1 cellular context compared by ENCODE assay signal in the genomic region with DNA sequence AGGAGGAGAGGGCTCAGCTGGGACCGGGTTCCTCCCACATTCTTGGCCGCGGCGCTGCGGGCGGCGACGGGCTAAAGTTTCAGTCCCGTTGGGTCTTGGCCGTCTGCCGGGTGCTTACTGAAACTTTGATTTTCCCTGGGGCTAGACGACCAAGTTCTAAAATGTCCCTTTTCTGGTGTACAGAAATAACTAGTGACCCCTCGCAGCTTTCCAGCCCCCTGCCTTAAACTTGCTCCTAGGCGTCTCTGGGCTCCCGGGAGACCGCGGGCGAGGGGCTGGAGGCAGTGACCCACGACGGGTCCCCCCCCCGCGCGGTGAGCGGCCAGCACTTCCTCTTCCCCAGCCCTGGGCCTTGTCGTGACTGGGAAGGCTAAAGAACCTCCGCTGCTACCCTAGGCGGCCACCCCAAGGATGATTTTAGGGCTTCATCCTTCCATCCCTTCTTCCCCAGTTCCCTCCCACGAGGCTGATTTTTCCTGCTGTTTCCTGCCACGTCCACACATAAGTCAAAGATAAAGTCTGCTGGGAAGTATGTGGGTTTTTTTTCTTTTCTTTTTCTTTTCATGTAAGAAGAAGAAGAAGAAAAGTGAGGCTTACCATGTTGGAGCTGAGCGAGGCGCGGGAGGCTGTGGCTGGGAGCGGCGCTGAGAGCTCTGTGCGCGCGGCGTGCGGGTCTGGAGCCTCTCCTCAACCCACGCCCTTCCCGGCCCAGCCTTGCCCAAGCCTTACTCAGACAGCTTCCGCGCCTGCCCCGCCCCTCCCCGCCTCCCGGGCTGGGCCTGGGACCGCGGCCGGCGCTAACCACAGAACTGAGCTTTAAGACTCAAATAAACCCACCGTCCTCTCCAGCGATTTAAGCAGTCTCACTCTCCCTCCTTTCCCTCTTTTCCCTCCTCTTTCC.
TF ChIP-seq lines count a peak whose summit lies in the region.

Gene S100A11, minus strand, starts transcription at position 689 of the 901 bp plus-strand sequence. Its CDS starts 89 bp downstream, at position 600.

TF ChIP-seq in IMR-90, 13 proteins besides CTCF, POLR2A, EP300 and RAD21 (continued from another document):
- TF ChIP-seq SMC3 (IDR thresholded peaks at IDR 0.05; ENCODE audit: low read depth, low read length) (no peak), CHD1 (IDR thresholded peaks at IDR 0.05; ENCODE audit: low read depth, low read length) (no peak; the same call in 1 of the 2 replicates), RFX5 (IDR thresholded peaks at IDR 0.05; ENCODE audit: low read depth, low read length) (no peak), BHLHE40 (IDR thresholded peaks at IDR 0.05; ENCODE audit: low read depth, low read length) (0 out of 2 replicates have a peak, but pooled peaks have one; percentile 19), USF2 (IDR thresholded peaks at IDR 0.05; ENCODE audit: low read depth, low read length) (no peak), CEBPB (IDR thresholded peaks at IDR 0.05; ENCODE audit: low read depth, low read length) (peak; percentile 57), MXI1 (IDR thresholded peaks at IDR 0.05; ENCODE audit: borderline replicate concordance, low read depth, low read length) (peak; percentile 91), ELK1 (IDR thresholded peaks at IDR 0.05; ENCODE audit: borderline replicate concordance, low read depth, low read length) (no peak)
TF ChIP-seq in IMR-90: peak in this region for 4.
